ENCODE assay signal across 1 cellular context in the genomic region with DNA sequence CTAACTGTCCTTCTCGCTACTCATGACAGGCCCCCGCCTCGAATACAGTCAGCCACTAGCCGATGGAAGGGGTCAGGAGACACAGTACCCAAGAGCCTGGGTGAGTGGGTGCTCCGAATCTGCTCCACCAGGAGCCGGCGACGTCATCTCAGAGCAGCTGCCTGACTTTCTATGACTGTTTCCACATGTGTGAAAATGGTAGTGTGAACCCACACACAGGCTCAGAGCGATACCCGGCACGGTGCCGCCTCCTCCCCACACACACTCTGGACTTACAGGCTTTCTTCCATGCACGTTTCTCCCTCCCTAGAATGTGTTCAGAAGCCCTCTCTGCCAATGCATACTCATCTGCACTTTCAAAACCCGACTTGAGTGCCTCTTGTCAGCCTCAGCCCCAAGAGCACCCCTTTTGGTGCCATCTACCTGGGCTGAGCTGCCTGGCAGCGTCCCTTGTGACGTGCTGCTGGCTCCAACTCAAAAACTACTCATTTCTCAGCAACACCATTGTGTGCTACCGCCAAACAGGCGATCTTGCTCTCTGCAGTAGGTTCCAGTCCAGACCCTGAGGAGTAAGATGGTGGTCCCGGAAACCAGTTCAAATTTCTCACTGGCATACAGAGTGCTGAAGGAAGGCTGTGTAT.
TF ChIP-seq lines count a peak whose summit lies in the region.

No MANE protein-coding gene starts in this region.

TF ChIP-seq in SK-N-SH, 30 proteins besides CTCF, POLR2A, EP300 and RAD21:
- TF ChIP-seq EZH2phosphoT487 (IDR thresholded peaks at IDR 0.05; ENCODE audit: borderline replicate concordance, low read depth) = no peak
- TF ChIP-seq YY1 (IDR thresholded peaks at IDR 0.05; ENCODE audit: low read depth) = no peak
- no peak for TF ChIP-seq RCOR1 (IDR thresholded peaks at IDR 0.05; ENCODE audit: low read length)
- TF ChIP-seq MEF2A (IDR thresholded peaks at IDR 0.05; ENCODE audit: borderline replicate concordance, low read depth) = no peak
- TF ChIP-seq FOXM1 (IDR thresholded peaks at IDR 0.05; ENCODE audit: low read depth) = no peak
- TF ChIP-seq POLR2AphosphoS5 (IDR thresholded peaks at IDR 0.05; ENCODE audit: low read depth, low read length) = no peak
- TF ChIP-seq SMC3 (IDR thresholded peaks at IDR 0.05; ENCODE audit: low read depth, low read length) = no peak
- TF ChIP-seq, protein P1, sequence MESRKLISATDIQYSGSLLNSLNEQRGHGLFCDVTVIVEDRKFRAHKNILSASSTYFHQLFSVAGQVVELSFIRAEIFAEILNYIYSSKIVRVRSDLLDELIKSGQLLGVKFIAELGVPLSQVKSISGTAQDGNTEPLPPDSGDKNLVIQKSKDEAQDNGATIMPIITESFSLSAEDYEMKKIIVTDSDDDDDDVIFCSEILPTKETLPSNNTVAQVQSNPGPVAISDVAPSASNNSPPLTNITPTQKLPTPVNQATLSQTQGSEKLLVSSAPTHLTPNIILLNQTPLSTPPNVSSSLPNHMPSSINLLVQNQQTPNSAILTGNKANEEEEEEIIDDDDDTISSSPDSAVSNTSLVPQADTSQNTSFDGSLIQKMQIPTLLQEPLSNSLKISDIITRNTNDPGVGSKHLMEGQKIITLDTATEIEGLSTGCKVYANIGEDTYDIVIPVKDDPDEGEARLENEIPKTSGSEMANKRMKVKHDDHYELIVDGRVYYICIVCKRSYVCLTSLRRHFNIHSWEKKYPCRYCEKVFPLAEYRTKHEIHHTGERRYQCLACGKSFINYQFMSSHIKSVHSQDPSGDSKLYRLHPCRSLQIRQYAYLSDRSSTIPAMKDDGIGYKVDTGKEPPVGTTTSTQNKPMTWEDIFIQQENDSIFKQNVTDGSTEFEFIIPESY (IDR thresholded peaks at IDR 0.05; ENCODE audit: borderline replicate concordance, low read depth) = no peak
- TF ChIP-seq, protein P2, sequence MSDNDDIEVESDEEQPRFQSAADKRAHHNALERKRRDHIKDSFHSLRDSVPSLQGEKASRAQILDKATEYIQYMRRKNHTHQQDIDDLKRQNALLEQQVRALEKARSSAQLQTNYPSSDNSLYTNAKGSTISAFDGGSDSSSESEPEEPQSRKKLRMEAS (IDR thresholded peaks at IDR 0.05; ENCODE audit: low read depth) = no peak
- TF ChIP-seq NRF1 (IDR thresholded peaks at IDR 0.05; ENCODE audit: low read depth, low read length) = no peak
- no peak for TF ChIP-seq FOSL2 (IDR thresholded peaks at IDR 0.05; ENCODE audit: borderline replicate concordance, low read depth)
- no peak for TF ChIP-seq RXRA (IDR thresholded peaks at IDR 0.05; ENCODE audit: borderline replicate concordance, low read depth)
- TF ChIP-seq JUND (IDR thresholded peaks at IDR 0.05) = no peak
- TF ChIP-seq RFX5 (IDR thresholded peaks at IDR 0.05; ENCODE audit: low read length) = no peak
- no peak for TF ChIP-seq NFIC (IDR thresholded peaks at IDR 0.05; ENCODE audit: borderline replicate concordance)
- TF ChIP-seq TAF1 (IDR thresholded peaks at IDR 0.05; ENCODE audit: borderline replicate concordance, low read depth, low read length) = no peak
